8 cellular contexts compared by ENCODE assay signal in the genomic region with DNA sequence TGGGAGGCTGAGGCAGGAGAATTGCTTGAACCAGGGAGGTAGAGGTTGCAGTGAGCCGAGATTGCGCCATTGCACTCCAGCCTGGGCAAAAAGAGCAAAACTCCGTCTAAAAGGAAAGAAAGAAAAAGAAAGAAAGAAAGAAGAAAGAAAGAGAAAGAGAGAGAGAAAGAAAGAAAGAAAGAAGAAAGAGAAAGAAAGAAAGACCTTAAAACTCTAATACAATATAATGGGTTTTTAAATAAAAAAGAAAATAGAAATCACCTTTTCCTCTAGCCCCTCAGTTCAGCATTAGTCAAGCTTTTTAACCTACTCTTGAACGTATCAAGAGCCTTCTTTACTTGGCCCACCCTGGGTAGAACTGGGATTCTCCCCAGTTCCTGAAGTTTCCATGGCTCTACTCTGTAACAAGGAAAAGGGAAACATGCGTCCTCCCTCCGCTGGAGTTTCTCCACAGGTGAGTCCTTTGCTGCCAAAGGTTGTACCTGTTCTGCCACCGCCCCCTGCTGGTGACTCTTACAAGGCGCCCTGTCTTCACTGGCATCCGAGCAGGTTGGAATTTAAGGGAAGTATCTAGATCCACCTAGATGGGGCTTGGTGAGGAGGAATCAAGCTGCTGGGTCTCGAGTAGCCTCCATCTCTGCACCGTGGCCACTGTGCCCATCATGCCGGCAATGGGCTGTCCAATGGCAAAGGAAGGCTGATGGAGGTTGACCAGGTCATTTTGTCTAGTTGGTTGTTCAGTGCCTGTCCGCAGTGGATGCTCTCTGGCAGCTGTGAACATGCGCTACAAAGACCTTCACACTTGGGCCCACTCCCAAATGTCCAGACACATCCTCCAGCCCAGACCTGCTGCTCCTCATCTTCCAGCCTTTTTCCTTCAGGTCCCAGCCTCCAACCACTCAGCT. TPM values are rescaled to one million over a fixed set of nuclear protein-coding genes. Genes with fewer than 3 reads are reported as not detected.
A peak's percentile ranks its signal among the peaks of the same experiment; 100 is the strongest.
DNase-seq lines count a peak whose midpoint lies in the region; ATAC-seq and TF ChIP-seq lines count a peak whose summit lies in the region.

No MANE protein-coding gene starts in this region.

- peaks cover 9 to 13% (median 11%) of the 10 kb centered on the region in 4 donors for H3K4me1 Mint-ChIP-seq in CD4-positive, alpha-beta memory T cell
- H3K4me1 Mint-ChIP-seq in activated T-helper 1 cell treated with anti-CD3 and anti-CD28 coated beads, Interleukin-12 subunit alpha, Interleukin-12 subunit beta, Interleukin-2, Interleukin-4 antibody, amounts not matched to agents 30 ng/mL and 10 ng/mL and 1 ng/mL, durations not matched to agents 14 hours and 24 hours and 36 hours (ENCODE audit: low read depth): no peaks in the 10 kb centered on the region
- no peaks in the 10 kb centered on the region for H3K4me1 Mint-ChIP-seq in glutamatergic neuron (ENCODE audit: low read depth, unreplicated experiment)

- H3K27ac Mint-ChIP-seq in CD4-positive, alpha-beta memory T cell: peak overlapping the region in 1 of 7 donors; percentile 10
- no peak overlapping the region for H3K27ac Mint-ChIP-seq in activated T-helper 1 cell treated with anti-CD3 and anti-CD28 coated beads, Interleukin-12 subunit alpha, Interleukin-12 subunit beta, Interleukin-2, Interleukin-4 antibody, amounts not matched to agents 30 ng/mL and 10 ng/mL and 1 ng/mL, durations not matched to agents 14 hours and 24 hours and 36 hours
- H3K27ac Mint-ChIP-seq in glutamatergic neuron (ENCODE audit: unreplicated experiment): no peak overlapping the region

- no peaks in the 10 kb centered on the region for H3K36me3 ChIP-seq in CD4-positive, alpha-beta memory T cell (ENCODE audit: insufficient read depth, low read length)
- H3K36me3 ChIP-seq in PC-9 (ENCODE audit: low read depth): no peaks in the 10 kb centered on the region
- no peaks in the 10 kb centered on the region for H3K36me3 ChIP-seq in sigmoid colon

- no peak for TF ChIP-seq EP300 in sigmoid colon (IDR thresholded peaks at IDR 0.05)

- H3K27me3 Mint-ChIP-seq in CD4-positive, alpha-beta memory T cell: peaks cover 9 to 28% of the 10 kb centered on the region in 2 donors
- peaks cover 28% of the 10 kb centered on the region for H3K27me3 Mint-ChIP-seq in activated T-helper 1 cell treated with anti-CD3 and anti-CD28 coated beads, Interleukin-12 subunit alpha, Interleukin-12 subunit beta, Interleukin-2, Interleukin-4 antibody, amounts not matched to agents 30 ng/mL and 10 ng/mL and 1 ng/mL, durations not matched to agents 14 hours and 24 hours and 36 hours (ENCODE audit: insufficient read depth)
- peaks cover 3% of the 10 kb centered on the region for H3K27me3 Mint-ChIP-seq in glutamatergic neuron (ENCODE audit: unreplicated experiment)

- peaks cover 5% of the 10 kb centered on the region for H3K27me3 ChIP-seq in CD4-positive, alpha-beta memory T cell (ENCODE audit: insufficient read depth, low read length)
- H3K27me3 ChIP-seq in PC-9 (ENCODE audit: insufficient read depth, low read depth): peaks cover 76% of the 10 kb centered on the region
- H3K27me3 ChIP-seq in sigmoid colon: peaks cover 0 to 49% (median 22%) of the 10 kb centered on the region in 3 donors

- H3K9me3 ChIP-seq in CD4-positive, alpha-beta memory T cell (ENCODE audit: control insufficient read depth in 1 of 2, low read length in 2 of 2): no peaks in the 10 kb centered on the region
- H3K9me3 ChIP-seq in PC-9 (ENCODE audit: insufficient read depth, low read depth) (no peaks in the 10 kb centered on the region), sigmoid colon (no peaks in the 10 kb centered on the region)

- 0 out of 2 replicates have a peak overlapping the region, but pooled peaks have one; percentile 20 for H3K4me2 ChIP-seq in PC-9

- H4K20me1 ChIP-seq in PC-9 (ENCODE audit: insufficient read depth): no peaks in the 10 kb centered on the region

- CTCF ChIA-PET in CD4-positive, alpha-beta memory T cell (lab: Charles Lee; ENCODE audit: partially characterized antibody): interaction anchor here (0.7 to 8.5 kb wide), 30 partner anchors 10 to 657 kb away, joined by 3 to 68 read pairs (median 4); a partner anchor contains a TSS
- CTCF ChIA-PET in PC-9 (lab: Charles Lee): interaction anchor here (0.5 to 6.9 kb wide), 5 partner anchors 72 to 669 kb away, joined by 4 to 75 read pairs (median 9); no protein-coding TSS in a partner anchor

- no peaks in the 10 kb centered on the region for H3K9me3 Mint-ChIP-seq in CD4-positive, alpha-beta memory T cell
- H3K9me3 Mint-ChIP-seq in activated T-helper 1 cell treated with anti-CD3 and anti-CD28 coated beads, Interleukin-12 subunit alpha, Interleukin-12 subunit beta, Interleukin-2, Interleukin-4 antibody, amounts not matched to agents 30 ng/mL and 10 ng/mL and 1 ng/mL, durations not matched to agents 14 hours and 24 hours and 36 hours: no peaks in the 10 kb centered on the region
- peaks cover 3% of the 10 kb centered on the region for H3K9me3 Mint-ChIP-seq in glutamatergic neuron (ENCODE audit: unreplicated experiment)

- POLR2A ChIA-PET in CD4-positive, alpha-beta memory T cell (lab: Charles Lee; ENCODE audit: partially characterized antibody): interaction anchor here (0.8 kb wide), 1 partner anchor 83 kb away, joined by 3 read pairs; no protein-coding TSS in a partner anchor
- POLR2A ChIA-PET in PC-9 (lab: Charles Lee; ENCODE audit: unreplicated experiment): no interaction called here

- TF ChIP-seq CTCF in PC-9 (conservative IDR thresholded peaks at IDR 0.05) (peak; percentile 98), glutamatergic neuron (IDR thresholded peaks at IDR 0.05; ENCODE audit: partially characterized antibody, unreplicated experiment) (peak; percentile 88), sigmoid colon (IDR thresholded peaks at IDR 0.05) (peak in 3 of 4 experiments; percentile 28 to 37 (median 35))

- BruUV-seq in PC-9 (replicated peaks; lab: Mats Ljungman, UMichigan): no TSS peak

- peaks cover 12% of the 10 kb centered on the region for H3K4me1 ChIP-seq in CD4-positive, alpha-beta memory T cell (ENCODE audit: insufficient read depth, low read length)
- H3K4me1 ChIP-seq in PC-9 (replicated peaks; ENCODE audit: insufficient read depth) (no peaks in the 10 kb centered on the region), sigmoid colon (peaks cover 0 to 7% (median 3%) of the 10 kb centered on the region in 4 donors)

- no peaks in the 10 kb centered on the region for H3K9me2 ChIP-seq in PC-9 (ENCODE audit: insufficient read depth)

- no peak overlapping the region for H3K4me3 ChIP-seq in CD4-positive, alpha-beta memory T cell (ENCODE audit: low read length in 2 of 2)
- H3K4me3 ChIP-seq in PC-9 (no peak overlapping the region), sigmoid colon (no peak overlapping the region)

- H3K4me3 Mint-ChIP-seq in CD4-positive, alpha-beta memory T cell: peak overlapping the region in 1 of 8 donors; percentile 10
- no peak overlapping the region for H3K4me3 Mint-ChIP-seq in activated T-helper 1 cell treated with anti-CD3 and anti-CD28 coated beads, Interleukin-12 subunit alpha, Interleukin-12 subunit beta, Interleukin-2, Interleukin-4 antibody, amounts not matched to agents 30 ng/mL and 10 ng/mL and 1 ng/mL, durations not matched to agents 14 hours and 24 hours and 36 hours
- H3K4me3 Mint-ChIP-seq in glutamatergic neuron (ENCODE audit: unreplicated experiment): no peak overlapping the region

- ATAC-seq in HG02884 (IDR thresholded peaks at IDR 0.05; ENCODE audit: unreplicated experiment): no peak

- H3K36me3 Mint-ChIP-seq in CD4-positive, alpha-beta memory T cell: no peaks in the 10 kb centered on the region
- H3K36me3 Mint-ChIP-seq in activated T-helper 1 cell treated with anti-CD3 and anti-CD28 coated beads, Interleukin-12 subunit alpha, Interleukin-12 subunit beta, Interleukin-2, Interleukin-4 antibody, amounts not matched to agents 30 ng/mL and 10 ng/mL and 1 ng/mL, durations not matched to agents 14 hours and 24 hours and 36 hours (ENCODE audit: low read depth): no peaks in the 10 kb centered on the region
- H3K36me3 Mint-ChIP-seq in glutamatergic neuron (ENCODE audit: unreplicated experiment): no peaks in the 10 kb centered on the region

- H3F3A ChIP-seq in PC-9 (ENCODE audit: insufficient read depth, low read depth): no peaks in the 10 kb centered on the region

- no peak overlapping the region for H3K27ac ChIP-seq in CD4-positive, alpha-beta memory T cell (ENCODE audit: low read depth, low read length)
- H3K27ac ChIP-seq in PC-9: no peak overlapping the region
- H3K27ac ChIP-seq in sigmoid colon: no peak overlapping the region

- H2AFZ ChIP-seq in PC-9: no peak overlapping the region

- no peak for TF ChIP-seq POLR2A in sigmoid colon (IDR thresholded peaks at IDR 0.05)

- intact Hi-C loops in CD4-positive, alpha-beta memory T cell (cut with micrococcal nuclease): loop anchor here (10.0 kb wide), 1 partner anchor 406 kb away; a partner anchor contains a TSS
- intact Hi-C loops in PC-9 (cut with micrococcal nuclease; ENCODE audit: unreplicated experiment) (loop anchor here (1.0 to 10.0 kb wide), 7 partner anchors 28 to 396 kb away; no protein-coding TSS in a partner anchor), sigmoid colon (cut with DNase I) (loop anchor here (5.0 kb wide), 2 partner anchors 124 to 169 kb away; no protein-coding TSS in a partner anchor)
- intact Hi-C loops in activated T-helper 1 cell treated with anti-CD3 and anti-CD28 coated beads, Interleukin-12 subunit alpha, Interleukin-12 subunit beta, Interleukin-2, Interleukin-4 antibody, amounts not matched to agents 30 ng/mL and 10 ng/mL and 1 ng/mL, durations not matched to agents 14 hours and 24 hours and 36 hours (cut with micrococcal nuclease): no loop called here

- 37 to 41% methylated on average over 14 of the region's 14 CpGs for WGBS in sigmoid colon, 2 donors

- peak; percentile 68 to 74 (median 69) for DNase-seq in CD4-positive, alpha-beta memory T cell
- DNase-seq in HuH-7.5 (ENCODE audit: low spot score): peak; percentile 68
- DNase-seq in PC-9: peak; percentile 75 to 90
- DNase-seq in activated T-helper 1 cell treated with anti-CD3 and anti-CD28 coated beads, Interleukin-12 subunit alpha, Interleukin-12 subunit beta, Interleukin-2, Interleukin-4 antibody, amounts not matched to agents 30 ng/mL and 10 ng/mL and 1 ng/mL, durations not matched to agents 14 hours and 24 hours and 36 hours (ENCODE audit: low spot score): peak; percentile 55
- peak; percentile 72 for DNase-seq in glutamatergic neuron
- DNase-seq in sigmoid colon: peak; percentile 69
- no peak for DNase-seq in GM19240 (ENCODE audit: insufficient read length, low spot score)

- H3K79me2 ChIP-seq in PC-9 (ENCODE audit: low read depth): no peaks in the 10 kb centered on the region

RNA-seq across cellular contexts. Expression of a gene that starts 20.6 kb away (rescaled TPM):
- total RNA-seq in CD4-positive, alpha-beta memory T cell: under 1 TPM; 0.29 to 0.67 TPM
- under 1 TPM; 0.04 to 0.79 TPM for polyA plus RNA-seq in CD4-positive, alpha-beta memory T cell
- 12.0 and 15.7 TPM in 2 replicates for total RNA-seq in PC-9 (2021)
- 0.31 TPM in 1 of 2 replicates, not detected in the other for total RNA-seq in activated T-helper 1 cell treated with anti-CD3 and anti-CD28 coated beads, Interleukin-12 subunit alpha, Interleukin-12 subunit beta, Interleukin-2, Interleukin-4 antibody, amounts not matched to agents 30 ng/mL and 10 ng/mL and 1 ng/mL, durations not matched to agents 14 hours and 24 hours and 36 hours
- total RNA-seq in glutamatergic neuron (ENCODE audit: unreplicated experiment): 5.0 TPM
- 1 to 10 TPM; 1.8 to 2.8 (median 2.2) TPM for total RNA-seq in sigmoid colon
- 10 to 100 TPM in 1 of 3 donors, 1 to 10 TPM in 2; 1.6 to 20.2 (median 1.8) TPM for polyA plus RNA-seq in sigmoid colon

Comparison
In these comparisons a context has a peak if more than half of its experiments do, and no peak if none do; other contexts are left out.
1. CTCF ChIP-seq: peak in every context shown above with its lines; median percentile 98 in PC-9; 88 in glutamatergic neuron; 35 in sigmoid colon.